ENCODE assay signal across 15 cellular contexts in the genomic region with DNA sequence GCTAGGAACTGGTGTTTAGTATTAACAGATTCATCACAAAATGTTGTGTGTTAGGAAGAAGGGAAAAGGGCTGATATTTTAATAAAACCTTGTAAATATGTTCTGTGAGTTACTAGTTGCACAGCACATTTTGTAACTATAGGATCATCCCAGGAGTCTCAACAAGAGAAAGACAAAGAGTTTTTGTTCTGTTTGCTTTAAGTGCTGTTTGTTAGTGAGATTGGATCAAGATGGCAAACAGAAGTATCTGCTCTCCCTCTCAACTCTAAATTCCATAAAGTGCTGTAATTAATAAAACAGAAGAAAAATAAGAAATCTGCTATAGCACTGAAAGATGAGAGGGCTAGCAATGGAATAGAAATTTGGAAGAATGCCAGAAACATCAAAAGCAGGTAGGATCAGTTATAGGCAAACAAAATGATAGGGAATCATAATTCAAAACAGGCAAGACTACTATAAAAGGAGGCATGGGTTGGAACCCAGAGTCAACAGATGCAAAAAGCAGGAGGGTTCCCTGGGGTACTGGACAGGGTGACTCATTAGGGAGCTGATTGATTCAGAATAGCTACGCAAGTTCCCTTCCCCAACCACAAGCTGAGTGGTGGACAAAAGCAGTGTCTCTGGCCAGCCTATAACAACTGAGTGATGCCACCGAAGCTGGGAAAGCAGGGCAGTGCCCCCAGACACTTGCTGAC.
DNase-seq lines count a peak whose midpoint lies in the region; ATAC-seq and TF ChIP-seq lines count a peak whose summit lies in the region.
"Had no signal": no experiment of that assay in that cellular context is flagged by ENCODE, and none has a peak within 500 bp of the region (broad histone marks: within the 10 kb centered on the region; RNA-seq: fewer than 3 reads in every experiment).

No MANE protein-coding gene starts in this region.

- H3K4me3 Mint-ChIP-seq in MCF 10A (ENCODE audit: unreplicated experiment), result no peak overlapping the region
- H3K4me3 Mint-ChIP-seq in stimulated activated naive CD8-positive, alpha-beta T cell treated with anti-CD3 and anti-CD28 coated beads, Interleukin-15, amount 100 ng/mL, for 72 hours, result no peak overlapping the region
- H3K4me3 Mint-ChIP-seq: activated CD4-positive, alpha-beta T cell treated with anti-CD3 and anti-CD28 coated beads, Interleukin-2, amount 10 ng/mL, durations not matched to agents 7 days and 5 days; neural crest cell had no signal

- no peaks in the 10 kb centered on the region for H3K27me3 Mint-ChIP-seq in MCF 10A (ENCODE audit: insufficient read depth, unreplicated experiment)
- H3K27me3 Mint-ChIP-seq in stimulated activated naive CD8-positive, alpha-beta T cell treated with anti-CD3 and anti-CD28 coated beads, Interleukin-15, amount 100 ng/mL, for 72 hours, result no peaks in the 10 kb centered on the region
- H3K27me3 Mint-ChIP-seq: activated CD4-positive, alpha-beta T cell treated with anti-CD3 and anti-CD28 coated beads, Interleukin-2, amount 10 ng/mL, durations not matched to agents 7 days and 5 days had no signal

- CTCF ChIA-PET in MCF 10A (lab: Yijun Ruan, JAX), result no interaction called here

- ATAC-seq in RWPE2 (ENCODE audit: low read depth) (peak; percentile 55), HG02763 (IDR thresholded peaks at IDR 0.05; ENCODE audit: unreplicated experiment) (no peak)
- ATAC-seq in stimulated activated naive CD8-positive, alpha-beta T cell treated with anti-CD3 and anti-CD28 coated beads, Interleukin-15, amount 100 ng/mL, for 72 hours, result no peak
- ATAC-seq: gastroesophageal sphincter, left cardiac atrium had no signal

- H3K9me3 Mint-ChIP-seq in MCF 10A (ENCODE audit: unreplicated experiment), result no peaks in the 10 kb centered on the region
- H3K9me3 Mint-ChIP-seq in stimulated activated naive CD8-positive, alpha-beta T cell treated with anti-CD3 and anti-CD28 coated beads, Interleukin-15, amount 100 ng/mL, for 72 hours, result peaks cover 6 to 23% of the 10 kb centered on the region in 2 donors

- peak; percentile 42 for DNase-seq in MCF 10A (ENCODE audit: unreplicated experiment)
- DNase-seq in breast epithelium (ENCODE audit: low spot score in 2 of 2), result no peak
- no peak for DNase-seq in RWPE2 (ENCODE audit: low spot score)
- DNase-seq in fibroblast of peridontal ligament (ENCODE audit: extremely low read depth), result peak; percentile 72
- peak; percentile 18 for DNase-seq in smooth muscle cell of the brain vasculature (ENCODE audit: low read depth, low spot score)
- no peak for DNase-seq in stimulated activated naive CD8-positive, alpha-beta T cell treated with anti-CD3 and anti-CD28 coated beads, Interleukin-15, amount 100 ng/mL, for 72 hours
- no peak for DNase-seq in middle frontal gyrus (ENCODE audit: extremely low spot score, low spot score)
- DNase-seq: activated CD4-positive, alpha-beta T cell treated with anti-CD3 and anti-CD28 coated beads, Interleukin-2, amount 10 ng/mL, durations not matched to agents 7 days and 5 days; activated effector memory CD4-positive, alpha-beta T cell treated with Interleukin-2 at 50 U/mL for 16 hours; left cardiac atrium; NCI-H1048; stimulated activated CD4-positive, alpha-beta T cell treated with anti-CD3 and anti-CD28 coated beads, Interleukin-15, amount 100 ng/mL, for 24 hours had no signal

- POLR2A ChIA-PET in MCF 10A (lab: Yijun Ruan, JAX), result interaction anchor here (0.5 kb wide), 1 partner anchor 21 kb away, joined by 3 read pairs; no protein-coding TSS in a partner anchor

- BruUV-seq in MCF 10A (replicated peaks; lab: Mats Ljungman, UMichigan), result no TSS peak

- intact Hi-C loops in MCF 10A (cut with micrococcal nuclease), result no loop called here
- intact Hi-C loops in breast epithelium (cut with DNase I; ENCODE audit: low total_unique reads), result no loop called here

- no peak for TF ChIP-seq POLR2A in breast epithelium (IDR thresholded peaks at IDR 0.05)

- peaks cover 0 to 3% of the 10 kb centered on the region in 2 donors for H3K9me3 ChIP-seq in breast epithelium
- H3K9me3 ChIP-seq in RWPE2 (ENCODE audit: severe bottlenecking), result no peaks in the 10 kb centered on the region
- H3K9me3 ChIP-seq: gastroesophageal sphincter had no signal

- H3K27ac Mint-ChIP-seq in MCF 10A (ENCODE audit: low read depth, unreplicated experiment), result no peak overlapping the region
- peak overlapping the region in 1 of 2 donors; percentile 50 for H3K27ac Mint-ChIP-seq in stimulated activated naive CD8-positive, alpha-beta T cell treated with anti-CD3 and anti-CD28 coated beads, Interleukin-15, amount 100 ng/mL, for 72 hours
- H3K27ac Mint-ChIP-seq: activated CD4-positive, alpha-beta T cell treated with anti-CD3 and anti-CD28 coated beads, Interleukin-2, amount 10 ng/mL, durations not matched to agents 7 days and 5 days had no signal

- H3K4me3 ChIP-seq in breast epithelium (no peak overlapping the region), RWPE2 (ENCODE audit: severe bottlenecking) (no peak overlapping the region)
- H3K4me3 ChIP-seq: gastroesophageal sphincter had no signal

- H3K4me1 ChIP-seq in breast epithelium (no peaks in the 10 kb centered on the region), RWPE2 (ENCODE audit: insufficient read depth, poor library complexity, severe bottlenecking) (peaks cover 13% of the 10 kb centered on the region)
- H3K4me1 ChIP-seq: gastroesophageal sphincter had no signal

- H3K27me3 ChIP-seq in breast epithelium (no peaks in the 10 kb centered on the region), RWPE2 (ENCODE audit: insufficient read depth, poor library complexity, severe bottlenecking) (no peaks in the 10 kb centered on the region)
- H3K27me3 ChIP-seq: gastroesophageal sphincter had no signal

- H3K36me3 Mint-ChIP-seq in MCF 10A (ENCODE audit: insufficient read depth, unreplicated experiment), result peaks cover 53% of the 10 kb centered on the region

- H3K4me1 Mint-ChIP-seq in MCF 10A (ENCODE audit: insufficient read depth, unreplicated experiment), result peaks cover 18% of the 10 kb centered on the region
- no peaks in the 10 kb centered on the region for H3K4me1 Mint-ChIP-seq in stimulated activated naive CD8-positive, alpha-beta T cell treated with anti-CD3 and anti-CD28 coated beads, Interleukin-15, amount 100 ng/mL, for 72 hours
- H3K4me1 Mint-ChIP-seq: activated CD4-positive, alpha-beta T cell treated with anti-CD3 and anti-CD28 coated beads, Interleukin-2, amount 10 ng/mL, durations not matched to agents 7 days and 5 days had no signal

- TF ChIP-seq CTCF in MCF 10A (IDR thresholded peaks at IDR 0.05; ENCODE audit: unreplicated experiment), result no peak
- no peak for TF ChIP-seq CTCF in breast epithelium (IDR thresholded peaks at IDR 0.05)
- no peak for TF ChIP-seq CTCF in RWPE2 (IDR thresholded peaks at IDR 0.05; ENCODE audit: poor library complexity, severe bottlenecking)

- H3K27ac ChIP-seq in breast epithelium (no peak overlapping the region), RWPE2 (ENCODE audit: poor library complexity, severe bottlenecking) (peak overlapping the region; percentile 53)
- H3K27ac ChIP-seq: gastroesophageal sphincter had no signal

- H3K36me3 ChIP-seq in breast epithelium (no peaks in the 10 kb centered on the region), RWPE2 (ENCODE audit: low read depth) (peaks cover 13% of the 10 kb centered on the region)

Comparison
In these comparisons a context has a peak if more than half of its experiments do, and no peak if none do; other contexts are left out.
1. DNase-seq: peak in MCF 10A (single experiment), fibroblast of peridontal ligament (single experiment) and smooth muscle cell of the brain vasculature (single experiment); none in breast epithelium (0 of 2), RWPE2 (single experiment), stimulated activated naive CD8-positive, alpha-beta T cell treated with anti-CD3 and anti-CD28 coated beads, Interleukin-15, amount 100 ng/mL, for 72 hours (0 of 2) and middle frontal gyrus (single experiment).